Comparison of ENCODE assay signal across 1 cellular context in genomic region chr2:7405861-7406715, GRCh38.
TF ChIP-seq lines count a peak whose summit lies in the region.

No MANE protein-coding gene starts in this region.

TF ChIP-seq in GM23338, 12 proteins besides CTCF, POLR2A, EP300 and RAD21 (continued from another document):
- TF ChIP-seq ZNF462 (CRISPR knock-in tag; IDR thresholded peaks at IDR 0.05) (no peak), EZH2 (IDR thresholded peaks at IDR 0.05; ENCODE audit: low read depth, unreplicated experiment) (no peak), POLR2AphosphoS5 (IDR thresholded peaks at IDR 0.05; ENCODE audit: low read depth) (no peak), ZNF114 (CRISPR knock-in tag; IDR thresholded peaks at IDR 0.05) (no peak), ZNF331 (CRISPR knock-in tag; IDR thresholded peaks at IDR 0.05; ENCODE audit: low read depth) (no peak), NANOG (IDR thresholded peaks at IDR 0.05; ENCODE audit: borderline replicate concordance) (no peak), JUNB (IDR thresholded peaks at IDR 0.05; ENCODE audit: unreplicated experiment) (no peak), ETS1 (IDR thresholded peaks at IDR 0.05) (no peak)
